In genomic region chr22:35299717-35300497, GRCh38 we compare ENCODE assay signal across 1 cellular context.
TF ChIP-seq lines count a peak whose summit lies in the region.

TOM1 (plus strand) TSS chr22:35299894; CDS start chr22:35299929, 35 bp downstream.

TF ChIP-seq in HepG2, 621 proteins besides CTCF, POLR2A, EP300 and RAD21 (continued from another document and continues in another):
- TF ChIP-seq RERE (CRISPR knock-in tag; IDR thresholded peaks at IDR 0.05; ENCODE audit: low read depth) (peak; percentile 20; the same call in 1 of the 2 replicates), SOX13 (IDR thresholded peaks at IDR 0.05) (peak; percentile 25; the same call in 1 of the 2 replicates), SOX13 (CRISPR knock-in tag; conservative IDR thresholded peaks at IDR 0.05 in 1 of 2, IDR thresholded peaks at IDR 0.05 in 1 of 2) (peak in 1 of 2 experiments; percentile 15; a peak in 1 of 4 replicates), RNF2 (conservative IDR thresholded peaks at IDR 0.05; ENCODE audit: low read depth) (no peak), FOXJ3 (CRISPR knock-in tag; IDR thresholded peaks at IDR 0.05; ENCODE audit: borderline replicate concordance) (no peak), YEATS2 (CRISPR knock-in tag; IDR thresholded peaks at IDR 0.05; ENCODE audit: borderline replicate concordance) (peak; percentile 49; the same call in 1 of the 2 replicates), ZNF44 (CRISPR knock-in tag; IDR thresholded peaks at IDR 0.05) (0 out of 2 replicates have a peak, but pooled peaks have one; percentile 15), SP5 (CRISPR knock-in tag; IDR thresholded peaks at IDR 0.05; ENCODE audit: borderline replicate concordance, low read depth) (peak; percentile 64; the same call in 1 of the 2 replicates), NFIC (IDR thresholded peaks at IDR 0.05; ENCODE audit: low read length) (no peak), ZNF614 (CRISPR knock-in tag; IDR thresholded peaks at IDR 0.05; ENCODE audit: borderline replicate concordance) (no peak), ZNF251 (CRISPR knock-in tag; IDR thresholded peaks at IDR 0.05) (no peak), MBNL3 (CRISPR knock-in tag; conservative IDR thresholded peaks at IDR 0.05) (no peak), HNF4G (IDR thresholded peaks at IDR 0.05; ENCODE audit: borderline replicate concordance, low read depth, low read length) (no peak; the same call in 1 of the 2 replicates), HNF4G (CRISPR knock-in tag; IDR thresholded peaks at IDR 0.05; ENCODE audit: borderline replicate concordance, low read depth) (no peak; the same call in 1 of the 2 replicates), ZNF563 (CRISPR knock-in tag; IDR thresholded peaks at IDR 0.05) (peak; percentile 68; the same call in 1 of the 2 replicates), ZNF496 (CRISPR knock-in tag; IDR thresholded peaks at IDR 0.05; ENCODE audit: insufficient replicate concordance) (no peak), NR2F2 (IDR thresholded peaks at IDR 0.05; ENCODE audit: borderline replicate concordance, low read depth) (no peak; the same call in 1 of the 2 replicates), ZNF550 (CRISPR knock-in tag; IDR thresholded peaks at IDR 0.05; ENCODE audit: borderline replicate concordance) (no peak), ZFP62 (CRISPR knock-in tag; IDR thresholded peaks at IDR 0.05) (no peak), ATM (IDR thresholded peaks at IDR 0.05; ENCODE audit: borderline replicate concordance) (no peak), MTA1 (CRISPR knock-in tag; IDR thresholded peaks at IDR 0.05; ENCODE audit: borderline replicate concordance) (peak; percentile 43; the same call in 1 of the 2 replicates), SCMH1 (CRISPR knock-in tag; IDR thresholded peaks at IDR 0.05; ENCODE audit: borderline replicate concordance) (no peak), SSRP1 (CRISPR knock-in tag; IDR thresholded peaks at IDR 0.05) (no peak), ZNF292 (CRISPR knock-in tag; IDR thresholded peaks at IDR 0.05; ENCODE audit: borderline replicate concordance, low read depth) (no peak; the same call in 1 of the 2 replicates), MEIS2 (CRISPR knock-in tag; IDR thresholded peaks at IDR 0.05) (peak; percentile 16; the same call in 1 of the 2 replicates), THAP9 (CRISPR knock-in tag; IDR thresholded peaks at IDR 0.05; ENCODE audit: borderline replicate concordance) (peak; percentile 85; the same call in 1 of the 2 replicates), ZNF75D (CRISPR knock-in tag; IDR thresholded peaks at IDR 0.05; ENCODE audit: borderline replicate concordance) (no peak), ZNF280D (CRISPR knock-in tag; IDR thresholded peaks at IDR 0.05) (no peak; the same call in 1 of the 2 replicates), PHF8 (CRISPR knock-in tag; IDR thresholded peaks at IDR 0.05) (peak; percentile 88), E2F1 (CRISPR knock-in tag; IDR thresholded peaks at IDR 0.05) (peak; percentile 75; the same call in 1 of the 2 replicates), TCF7 (IDR thresholded peaks at IDR 0.05; ENCODE audit: low read depth) (no peak), ZNF83 (CRISPR knock-in tag; IDR thresholded peaks at IDR 0.05; ENCODE audit: borderline replicate concordance) (no peak; the same call in 1 of the 2 replicates), TBP (CRISPR knock-in tag; IDR thresholded peaks at IDR 0.05) (no peak), ZNF224 (CRISPR knock-in tag; IDR thresholded peaks at IDR 0.05) (no peak), KLF12 (CRISPR knock-in tag; IDR thresholded peaks at IDR 0.05; ENCODE audit: borderline replicate concordance) (no peak; the same call in 1 of the 2 replicates), TARDBP (CRISPR knock-in tag; IDR thresholded peaks at IDR 0.05) (peak; percentile 68), ZNF121 (CRISPR knock-in tag; IDR thresholded peaks at IDR 0.05) (peak; percentile 61), REPIN1 (CRISPR knock-in tag; IDR thresholded peaks at IDR 0.05; ENCODE audit: borderline replicate concordance, low read depth) (peak; percentile 70; the same call in 1 of the 2 replicates), ZNF780A (CRISPR knock-in tag; IDR thresholded peaks at IDR 0.05) (no peak), IRF2 (CRISPR knock-in tag; IDR thresholded peaks at IDR 0.05) (no peak), ZNF605 (CRISPR knock-in tag; IDR thresholded peaks at IDR 0.05) (peak; percentile 52), EED (CRISPR knock-in tag; IDR thresholded peaks at IDR 0.05) (no peak), MAF1 (CRISPR knock-in tag; IDR thresholded peaks at IDR 0.05; ENCODE audit: borderline replicate concordance) (0 out of 2 replicates have a peak, but pooled peaks have one; percentile 23), ZNF501 (CRISPR knock-in tag; IDR thresholded peaks at IDR 0.05) (peak; percentile 67; the same call in 1 of the 2 replicates), SNRNP70 (IDR thresholded peaks at IDR 0.05; ENCODE audit: low read depth, low read length) (no peak), PTBP1 (IDR thresholded peaks at IDR 0.05; ENCODE audit: low read depth, low read length, poor library complexity, severe bottlenecking) (peak; percentile 76), ZNF792 (CRISPR knock-in tag; IDR thresholded peaks at IDR 0.05) (no peak), ZNF451 (CRISPR knock-in tag; IDR thresholded peaks at IDR 0.05) (no peak), HHEX (CRISPR knock-in tag; IDR thresholded peaks at IDR 0.05) (no peak), ZNF607 (CRISPR knock-in tag; IDR thresholded peaks at IDR 0.05; ENCODE audit: borderline replicate concordance) (peak; percentile 73; the same call in 1 of the 2 replicates), ZNF468 (CRISPR knock-in tag; IDR thresholded peaks at IDR 0.05) (no peak), SOX5 (CRISPR knock-in tag; IDR thresholded peaks at IDR 0.05; ENCODE audit: borderline replicate concordance) (0 out of 2 replicates have a peak, but pooled peaks have one; percentile 6), HDAC1 (CRISPR knock-in tag; IDR thresholded peaks at IDR 0.05) (peak; percentile 74), HIC2 (CRISPR knock-in tag; IDR thresholded peaks at IDR 0.05; ENCODE audit: low read depth) (peak; percentile 34; the same call in 1 of the 2 replicates), NFIB (CRISPR knock-in tag; IDR thresholded peaks at IDR 0.05; ENCODE audit: borderline replicate concordance) (no peak), THAP7 (CRISPR knock-in tag; IDR thresholded peaks at IDR 0.05) (peak; percentile 82; the same call in 1 of the 2 replicates), ZNF552 (CRISPR knock-in tag; IDR thresholded peaks at IDR 0.05; ENCODE audit: borderline replicate concordance) (no peak; the same call in 1 of the 2 replicates), ZNF24 (IDR thresholded peaks at IDR 0.05) (no peak), KLF11 (CRISPR knock-in tag; IDR thresholded peaks at IDR 0.05) (peak; percentile 87; the same call in 1 of the 2 replicates), ZNF558 (CRISPR knock-in tag; IDR thresholded peaks at IDR 0.05; ENCODE audit: borderline replicate concordance) (0 out of 2 replicates have a peak, but pooled peaks have one; percentile 59)
